10 cellular contexts compared by ENCODE assay signal in genomic region chr10:5945561-5946418, GRCh38. TPM values are rescaled to one million over a fixed set of nuclear protein-coding genes. Genes with fewer than 3 reads are reported as not detected.
A peak's percentile ranks its signal among the peaks of the same experiment; 100 is the strongest.
DNase-seq lines count a peak whose midpoint lies in the region; ATAC-seq and TF ChIP-seq lines count a peak whose summit lies in the region.
"Had no signal": no experiment of that assay in that cellular context is flagged by ENCODE, and none has a peak within 500 bp of the region (broad histone marks: within the 10 kb centered on the region; RNA-seq: fewer than 3 reads in every experiment).

No MANE protein-coding gene starts in this region.

- peaks cover 28 to 75% (median 53%) of the 10 kb centered on the region in 3 donors for H3K4me1 ChIP-seq in esophagus squamous epithelium

- H3K4me3 ChIP-seq in AG09309 (ENCODE audit: control insufficient read depth, low read depth, low read length) (peak overlapping the region; percentile 43), esophagus squamous epithelium (peak overlapping the region in 3 of 4 donors; percentile 26 to 60 (median 26))
- H3K4me3 ChIP-seq: PC-9 had no signal

- H3K27me3 Mint-ChIP-seq in naive thymus-derived CD8-positive, alpha-beta T cell: no peaks in the 10 kb centered on the region

- intact Hi-C loops in esophagus squamous epithelium (cut with DNase I): no loop called here

- peak overlapping the region in 9 of 10 donors; percentile 8 to 80 (median 55) for H3K4me3 Mint-ChIP-seq in naive thymus-derived CD8-positive, alpha-beta T cell

- DNase-seq in AG09309 (ENCODE audit: low read depth) (peak; percentile 95), esophagus squamous epithelium (lab: John Stamatoyannopoulos, UW) (no peak), NK-92 (lab: John Stamatoyannopoulos, UW; ENCODE audit: unreplicated experiment) (no peak), T1000 (lab: John Stamatoyannopoulos, UW) (no peak)
- no peak for DNase-seq in naive thymus-derived CD8-positive, alpha-beta T cell
- DNase-seq: PC-9 had no signal

- H3K36me3 ChIP-seq in esophagus squamous epithelium: no peaks in the 10 kb centered on the region

- peak overlapping the region; percentile 56 to 95 (median 82) for H3K27ac ChIP-seq in esophagus squamous epithelium
- H3K27ac ChIP-seq: PC-9 had no signal

- 26 to 28% methylated on average over 17 of the region's 21 CpGs for WGBS in esophagus squamous epithelium, 2 donors

- no peak for TF ChIP-seq CTCF in AG09309 (IDR thresholded peaks at IDR 0.05; ENCODE audit: control insufficient read depth, insufficient read depth, low read depth, low read length, missing control alignments)
- no peak for TF ChIP-seq CTCF in esophagus squamous epithelium (IDR thresholded peaks at IDR 0.05)

- TF ChIP-seq POLR2A in esophagus squamous epithelium (IDR thresholded peaks at IDR 0.05): peak in 1 of 4 donors; percentile 46

- no peak for ATAC-seq in naive thymus-derived CD8-positive, alpha-beta T cell
- no peak for ATAC-seq in GM19324 (IDR thresholded peaks at IDR 0.05; ENCODE audit: low FRiP score, unreplicated experiment)
- no peak for ATAC-seq in HG03565 (IDR thresholded peaks at IDR 0.05; ENCODE audit: unreplicated experiment)

- H3K9me3 ChIP-seq in esophagus squamous epithelium: no peaks in the 10 kb centered on the region

- peak overlapping the region in 3 of 10 donors; percentile 10 to 51 (median 39) for H3K27ac Mint-ChIP-seq in naive thymus-derived CD8-positive, alpha-beta T cell

- H3K36me3 Mint-ChIP-seq in naive thymus-derived CD8-positive, alpha-beta T cell: no peaks in the 10 kb centered on the region

- H3K9me3 Mint-ChIP-seq in naive thymus-derived CD8-positive, alpha-beta T cell: no peaks in the 10 kb centered on the region

- POLR2A ChIA-PET in naive thymus-derived CD8-positive, alpha-beta T cell (lab: Charles Lee): no interaction called here

- H3K4me1 Mint-ChIP-seq in naive thymus-derived CD8-positive, alpha-beta T cell: peaks cover 6 to 17% (median 6%) of the 10 kb centered on the region in 4 donors

- no peaks in the 10 kb centered on the region for H3K27me3 ChIP-seq in esophagus squamous epithelium

TF ChIP-seq in PFSK-1, 5 proteins besides CTCF, POLR2A, EP300 and RAD21:
- peak; percentile 68 for TF ChIP-seq FOXP2 (optimal IDR thresholded peaks at IDR 0.05; ENCODE audit: borderline replicate concordance, extremely low read depth, extremely low read length, insufficient read depth)
- no peak for TF ChIP-seq REST (IDR thresholded peaks at IDR 0.05; ENCODE audit: insufficient read depth in 1 of 2, low read depth in 2 of 2, low read length in 2 of 2)
- no peak for TF ChIP-seq TAF1 (IDR thresholded peaks at IDR 0.05; ENCODE audit: borderline replicate concordance, insufficient read depth, low read length)
- no peak for TF ChIP-seq POLR2AphosphoS5 (IDR thresholded peaks at IDR 0.05; ENCODE audit: low read depth, low read length)
- no peak for TF ChIP-seq SIN3A (IDR thresholded peaks at IDR 0.05; ENCODE audit: borderline replicate concordance, insufficient read depth, low read length)

RNA-seq across cellular contexts. Expression of gene IL15RA, which starts 31.6 kb away (rescaled TPM):
- polyA plus RNA-seq in PFSK-1 (2012; ENCODE audit: insufficient read length, low read depth): not detected
- total RNA-seq in esophagus squamous epithelium: 10 to 100 TPM in 2 of 4 donors, 1 to 10 TPM in 2; 7.1 to 15.6 (median 11.0) TPM
- 1 to 10 TPM; 3.6 to 5.4 TPM for total RNA-seq in naive thymus-derived CD8-positive, alpha-beta T cell
- polyA plus RNA-seq in naive thymus-derived CD8-positive, alpha-beta T cell: 1 to 10 TPM; 3.6 to 4.7 (median 3.8) TPM
- polyA plus RNA-seq: neural cell had no signal

RNA-seq across cellular contexts. Expression of gene FBH1, which starts 55.7 kb away (rescaled TPM):
- polyA plus RNA-seq in PFSK-1 (2012; ENCODE audit: insufficient read length, low read depth): 69.4 TPM
- total RNA-seq in esophagus squamous epithelium: 10 to 100 TPM; 48.5 to 93.8 (median 54.1) TPM
- total RNA-seq in naive thymus-derived CD8-positive, alpha-beta T cell: 10 to 100 TPM; 89.1 to 94.1 TPM
- 10 to 100 TPM; 48.4 to 76.5 (median 50.5) TPM for polyA plus RNA-seq in naive thymus-derived CD8-positive, alpha-beta T cell

RNA-seq across cellular contexts. Expression of gene ANKRD16, which starts 56.1 kb away (rescaled TPM):
- polyA plus RNA-seq in PFSK-1 (2012; ENCODE audit: insufficient read length, low read depth): 19.2 TPM
- 10 to 100 TPM in 1 of 4 donors, 1 to 10 TPM in 3; 2.8 to 10.9 (median 5.1) TPM for total RNA-seq in esophagus squamous epithelium
- total RNA-seq in naive thymus-derived CD8-positive, alpha-beta T cell: 1 to 10 TPM; 8.4 to 9.2 TPM
- 1 to 10 TPM; 3.0 to 5.9 (median 5.8) TPM for polyA plus RNA-seq in naive thymus-derived CD8-positive, alpha-beta T cell
